Comparison of ENCODE assay signal across 23 cellular contexts in the genomic region with DNA sequence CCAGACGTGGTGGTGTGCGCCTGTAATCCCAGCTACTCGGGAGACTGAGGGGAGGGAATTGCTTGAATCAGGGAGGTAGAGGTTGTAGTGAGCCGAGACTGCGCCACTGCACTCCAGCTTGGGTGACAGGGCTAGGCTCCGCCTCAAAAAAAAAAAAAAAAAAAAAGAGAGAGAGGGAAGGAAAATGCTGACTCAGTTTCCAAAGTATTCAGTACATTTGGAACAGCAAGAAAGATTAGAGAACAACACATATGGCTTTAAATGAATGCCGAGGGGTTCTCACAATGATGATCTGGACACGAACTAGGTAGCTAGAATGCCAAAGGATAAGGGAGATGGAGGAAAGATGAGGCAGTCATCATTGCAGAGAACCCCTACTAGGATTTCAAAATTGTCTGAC.
"Had no signal": no experiment of that assay in that cellular context is flagged by ENCODE, and none has a peak within 500 bp of the region (broad histone marks: within the 10 kb centered on the region; RNA-seq: fewer than 3 reads in every experiment).

No MANE protein-coding gene starts in this region.

- H3K27ac ChIP-seq: HL-60, KMS-11, SJSA1, SK-N-MC had no signal

- H3K4me3 ChIP-seq: SJSA1, SK-N-MC had no signal

- H3K27me3 ChIP-seq: SJSA1 had no signal

- H3K4me2 ChIP-seq: KMS-11 had no signal

- H3K36me3 ChIP-seq: SJSA1 had no signal

- DNase-seq: Kasumi-1, MM.1S, NCI-H1092 treated with DMSO at 0.1 percent for 48 hours, NCI-H1436, NCI-H187, NCI-H2029, NCI-H2081 treated with DMSO at 0.1 percent for 48 hours, NCI-H2171, NCI-H226, NCI-H446, NCI-H510A, NCI-H524 treated with DMSO at 0.1 percent for 48 hours, NCI-H69, NCI-H774, Right ventricle myocardium superior, RPMI8226, SIG-M5 had no signal

- H3K9ac ChIP-seq: KMS-11 had no signal

- FAIRE-seq: HTR-8/SVneo, RCC 7860 had no signal

- H3K9me3 ChIP-seq: SJSA1 had no signal
